Comparison of ENCODE assay signal across 9 cellular contexts in the genomic region with DNA sequence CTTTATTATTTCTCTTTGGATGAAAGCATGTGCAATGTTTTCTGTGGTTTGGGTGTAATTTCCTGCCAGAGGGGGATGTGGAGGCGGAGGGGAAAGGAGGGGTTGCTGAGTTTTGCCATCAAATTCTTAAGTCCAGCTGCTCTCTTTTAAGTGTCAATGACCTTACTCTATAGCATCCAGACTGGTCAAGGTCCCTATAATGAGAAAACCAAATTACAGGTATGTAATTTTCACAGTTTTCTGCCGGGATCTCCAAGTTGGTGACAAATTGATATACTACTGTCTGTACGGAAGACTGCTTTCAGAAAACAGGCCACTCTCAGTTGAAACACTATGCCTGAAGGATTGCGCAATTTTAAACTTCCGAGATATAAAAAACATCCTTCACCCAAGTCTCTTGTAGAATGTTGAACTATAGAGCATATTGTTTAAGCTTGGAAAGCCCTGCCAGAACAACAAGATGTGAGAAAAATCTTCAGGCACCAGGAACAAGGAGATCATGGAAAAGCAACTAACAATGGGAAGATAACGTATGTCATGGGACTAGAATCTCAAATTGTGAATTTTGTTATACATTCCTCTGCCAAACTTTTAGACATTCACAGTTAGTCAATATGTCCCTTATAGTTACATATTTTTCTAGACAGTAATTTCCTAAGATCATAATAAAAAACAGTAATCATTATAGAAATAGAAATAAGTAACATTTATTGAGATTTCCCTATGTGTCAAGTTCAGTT.
DNase-seq lines count a peak whose midpoint lies in the region; ATAC-seq and TF ChIP-seq lines count a peak whose summit lies in the region.
"Had no signal": no experiment of that assay in that cellular context is flagged by ENCODE, and none has a peak within 500 bp of the region (broad histone marks: within the 10 kb centered on the region; RNA-seq: fewer than 3 reads in every experiment).

No MANE protein-coding gene starts in this region.

- H3K36me3 ChIP-seq in BE2C, result no peaks in the 10 kb centered on the region
- H3K36me3 ChIP-seq: suprapubic skin had no signal

- peaks cover 2% of the 10 kb centered on the region for H3K9me3 Mint-ChIP-seq in activated T-cell treated with anti-CD3 and anti-CD28 coated beads, Interleukin-2, amount 50 U/mL, for 4 hours
- no peaks in the 10 kb centered on the region for H3K9me3 Mint-ChIP-seq in type B pancreatic cell

- no peak overlapping the region for H3K27ac Mint-ChIP-seq in type B pancreatic cell

- H3K4me1 ChIP-seq in BE2C, result no peaks in the 10 kb centered on the region

- H3K36me3 Mint-ChIP-seq in activated T-cell treated with anti-CD3 and anti-CD28 coated beads, Interleukin-2, amount 50 U/mL, for 4 hours (ENCODE audit: insufficient read depth), result no peaks in the 10 kb centered on the region
- no peaks in the 10 kb centered on the region for H3K36me3 Mint-ChIP-seq in type B pancreatic cell

- H3K27me3 ChIP-seq in BE2C, result no peaks in the 10 kb centered on the region
- H3K27me3 ChIP-seq: suprapubic skin had no signal

- no peaks in the 10 kb centered on the region for H3K9me3 ChIP-seq in BE2C
- H3K9me3 ChIP-seq: suprapubic skin had no signal

- H3K27me3 Mint-ChIP-seq in activated T-cell treated with anti-CD3 and anti-CD28 coated beads, Interleukin-2, amount 50 U/mL, for 4 hours (ENCODE audit: low read depth), result no peaks in the 10 kb centered on the region
- no peaks in the 10 kb centered on the region for H3K27me3 Mint-ChIP-seq in type B pancreatic cell

- DNase-seq in stimulated activated CD4-positive, alpha-beta T cell treated with anti-CD3 and anti-CD28 coated beads, Interleukin-2, amount 100 ng/mL, for 24 hours, result peak; percentile 23 to 48
- DNase-seq in stimulated activated CD4-positive, alpha-beta T cell treated with anti-CD3 and anti-CD28 coated beads, Interleukin-12 subunit alpha, Interleukin-12 subunit beta, amount 100 ng/mL, for 4 hours, result no peak
- no peak for DNase-seq in activated T-cell treated with anti-CD3 and anti-CD28 coated beads, Interleukin-2, amount 50 U/mL, for 4 hours
- DNase-seq in left ventricle myocardium superior (no peak), type B pancreatic cell (ENCODE audit: extremely low spot score, unreplicated experiment) (no peak), BE2C (no peak), T-helper 9 cell (no peak), NCI-H345 treated with DMSO at 0.1 percent for 48 hours (lab: John Stamatoyannopoulos, UW; ENCODE audit: unreplicated experiment) (no peak)

- peak; percentile 72 to 76 for ATAC-seq in activated T-cell treated with anti-CD3 and anti-CD28 coated beads, Interleukin-2, amount 50 U/mL, for 4 hours
- peak; percentile 79 for ATAC-seq in left ventricle myocardium superior

- intact Hi-C loops in left ventricle myocardium superior (cut with micrococcal nuclease), result no loop called here

- no peak for TF ChIP-seq CTCF in type B pancreatic cell (conservative IDR thresholded peaks at IDR 0.05)
- no peak for TF ChIP-seq CTCF in BE2C (IDR thresholded peaks at IDR 0.05; ENCODE audit: low read depth, low read length)

- H3K4me3 Mint-ChIP-seq in activated T-cell treated with anti-CD3 and anti-CD28 coated beads, Interleukin-2, amount 50 U/mL, for 4 hours, result peak overlapping the region; percentile 65
- H3K4me3 Mint-ChIP-seq in type B pancreatic cell, result no peak overlapping the region

- peaks cover 72% of the 10 kb centered on the region for H3K4me1 Mint-ChIP-seq in activated T-cell treated with anti-CD3 and anti-CD28 coated beads, Interleukin-2, amount 50 U/mL, for 4 hours (ENCODE audit: low read depth)
- H3K4me1 Mint-ChIP-seq in type B pancreatic cell (ENCODE audit: unreplicated experiment), result peaks cover 3% of the 10 kb centered on the region

- H3K4me3 ChIP-seq in BE2C (ENCODE audit: low read depth, low read length), result no peak overlapping the region
- H3K4me3 ChIP-seq: suprapubic skin had no signal

Comparison
In these comparisons a context has a peak if more than half of its experiments do, and no peak if none do; other contexts are left out.
1. DNase-seq: peak in stimulated activated CD4-positive, alpha-beta T cell treated with anti-CD3 and anti-CD28 coated beads, Interleukin-2, amount 100 ng/mL, for 24 hours (2 of 2); none in stimulated activated CD4-positive, alpha-beta T cell treated with anti-CD3 and anti-CD28 coated beads, Interleukin-12 subunit alpha, Interleukin-12 subunit beta, amount 100 ng/mL, for 4 hours (single experiment), activated T-cell treated with anti-CD3 and anti-CD28 coated beads, Interleukin-2, amount 50 U/mL, for 4 hours (single experiment), left ventricle myocardium superior (single experiment), type B pancreatic cell (single experiment), BE2C (single experiment), T-helper 9 cell (single experiment) and NCI-H345 treated with DMSO at 0.1 percent for 48 hours (single experiment).